Comparison of ENCODE assay signal across 24 cellular contexts in genomic region chr11:71156301-71156700, GRCh38.
"Had no signal": no experiment of that assay in that cellular context is flagged by ENCODE, and none has a peak within 500 bp of the region (broad histone marks: within the 10 kb centered on the region; RNA-seq: fewer than 3 reads in every experiment).

No MANE protein-coding gene starts in this region.

- H3K9me3 ChIP-seq: breast epithelium, gastrocnemius medialis, right lobe of liver, thoracic aorta, uterus had no signal

- H3K4me3 ChIP-seq: breast epithelium, gastrocnemius medialis, hepatocyte, right lobe of liver, thoracic aorta, uterus had no signal

- H3K9me3 Mint-ChIP-seq: T-helper 2 cell treated with Interferon-gamma antibody and Interleukin-4, amounts not matched to agents 5 μg/mL and 100 μg/mL, for 36 hours had no signal

- H3K36me3 ChIP-seq: breast epithelium, gastrocnemius medialis, right lobe of liver, thoracic aorta, uterus had no signal

- H3K4me3 Mint-ChIP-seq: naive thymus-derived CD8-positive, alpha-beta T cell; T-helper 2 cell treated with Interferon-gamma antibody and Interleukin-4, amounts not matched to agents 5 μg/mL and 100 μg/mL, for 36 hours had no signal

- H3K36me3 Mint-ChIP-seq: naive thymus-derived CD8-positive, alpha-beta T cell had no signal

- H3K27ac ChIP-seq: breast epithelium, gastrocnemius medialis, hepatocyte, right lobe of liver, thoracic aorta, uterus had no signal

- H3K4me1 ChIP-seq: breast epithelium, gastrocnemius medialis, uterus had no signal

- H3K27ac Mint-ChIP-seq: T-helper 2 cell treated with Interferon-gamma antibody and Interleukin-4, amounts not matched to agents 5 μg/mL and 100 μg/mL, for 36 hours had no signal

- H3K27me3 ChIP-seq: breast epithelium, hepatocyte, right lobe of liver, uterus had no signal

- ATAC-seq: activated CD4-positive, CD25-positive, alpha-beta regulatory T cell treated with anti-CD3 and anti-CD28 coated beads, Interleukin-2, amount 50 U/mL, for 24 hours; gastrocnemius medialis; left cardiac atrium; naive thymus-derived CD8-positive, alpha-beta T cell; right lobe of liver; stimulated activated naive CD8-positive, alpha-beta T cell treated with anti-CD3 and anti-CD28 coated beads, Interleukin-15, Interleukin-2, amounts not matched to agents 100 U/mL and 50 U/mL, for 24 hours had no signal

- DNase-seq: activated CD4-positive, alpha-beta T cell treated with anti-CD3 and anti-CD28 coated beads for 48 hours; activated CD4-positive, alpha-beta T cell treated with anti-CD3 and anti-CD28 coated beads, Interleukin-2, amount 50 U/mL, for 48 hours; activated CD8-positive, alpha-beta memory T cell treated with anti-CD3 and anti-CD28 coated beads for 24 hours; activated gamma-delta T cell; activated naive CD4-positive, alpha-beta T cell treated with anti-CD3 and anti-CD28 coated beads, Interleukin-2, amount 50 U/mL, for 16 hours; amniotic stem cell; effector CD8-positive, alpha-beta T cell; gastrocnemius medialis; glutamatergic neuron; islet precursor cell; left cardiac atrium; mammary epithelial cell; naive thymus-derived CD8-positive, alpha-beta T cell; right lobe of liver; stimulated activated CD4-positive, alpha-beta T cell treated with anti-CD3 and anti-CD28 coated beads, Interleukin-4, amount 100 ng/mL, for 1 hour; stimulated activated naive CD8-positive, alpha-beta T cell treated with anti-CD3 and anti-CD28 coated beads, Interleukin-15, Interleukin-2, amounts not matched to agents 100 U/mL and 50 U/mL, for 24 hours; T-helper 1 cell; trophoblast cell; uterus had no signal
